22 cellular contexts compared by ENCODE assay signal in the genomic region with DNA sequence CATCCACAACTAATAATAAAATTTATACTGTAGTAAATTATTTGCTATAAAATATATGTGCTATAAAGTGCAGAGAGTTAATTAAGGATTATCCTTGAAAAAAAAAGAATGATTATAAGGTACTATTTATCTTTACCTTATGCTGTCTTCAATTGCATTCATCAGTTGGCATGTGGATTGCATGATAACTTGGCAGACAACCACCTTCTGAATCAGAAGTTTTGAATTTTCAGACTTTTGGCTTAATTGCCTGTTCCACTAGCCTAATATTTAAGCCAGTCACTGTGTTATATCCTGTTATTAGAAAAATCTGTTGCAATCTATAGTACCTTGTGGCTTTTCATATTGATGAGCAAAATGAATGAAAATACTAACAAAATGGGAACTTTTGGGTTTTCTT.
DNase-seq lines count a peak whose midpoint lies in the region; ATAC-seq and TF ChIP-seq lines count a peak whose summit lies in the region.
"Had no signal": no experiment of that assay in that cellular context is flagged by ENCODE, and none has a peak within 500 bp of the region (broad histone marks: within the 10 kb centered on the region; RNA-seq: fewer than 3 reads in every experiment).

No MANE protein-coding gene starts in this region.

- no peaks in the 10 kb centered on the region for H4K20me1 ChIP-seq in PC-3 (ENCODE audit: low read length)

- POLR2A ChIA-PET in PC-3 (lab: Charles Lee; ENCODE audit: unreplicated experiment) = no interaction called here

- intact Hi-C loops in PC-3 (cut with micrococcal nuclease) (no loop called here), lower leg skin (cut with DNase I; ENCODE audit: low total_unique reads) (no loop called here)

- H3F3A ChIP-seq in PC-3 (ENCODE audit: low read length, unreplicated experiment) = no peaks in the 10 kb centered on the region

- TF ChIP-seq POLR2A in lower leg skin (IDR thresholded peaks at IDR 0.05) = no peak

- no peak overlapping the region for H3K9ac ChIP-seq in PC-3 (ENCODE audit: low read length)

- H3K4me3 ChIP-seq in PC-3 (ENCODE audit: low read length) (no peak overlapping the region), choroid plexus epithelial cell (ENCODE audit: low read depth, low read length) (no peak overlapping the region), lower leg skin (ENCODE audit: low read depth, poor library complexity, severe bottlenecking) (no peak overlapping the region)
- H3K4me3 ChIP-seq: Peyer's patch, prostate gland, skin epidermis, uterus had no signal

- DNase-seq in ELR (ENCODE audit: low read depth) (peak; percentile 50), PC-3 (peak; percentile 38), choroid plexus epithelial cell (ENCODE audit: low read depth) (peak; percentile 50), renal cortical epithelial cell (ENCODE audit: low read depth) (peak; percentile 9), lower leg skin (ENCODE audit: low spot score in 2 of 2) (no peak)
- no peak for DNase-seq in activated CD4-positive, alpha-beta T cell treated with anti-CD3 and anti-CD28 coated beads, Interleukin-2, amount 50 U/mL, for 48 hours
- DNase-seq: activated CD4-positive, alpha-beta T cell treated with anti-CD3 and anti-CD28 coated beads for 4 hours; activated CD8-positive, alpha-beta memory T cell treated with anti-CD3 and anti-CD28 coated beads, Interleukin-2, amount 10 ng/mL, durations not matched to agents 7 days and 5 days; CD8-positive, alpha-beta memory T cell; dermis blood vessel endothelial cell; DMS79; NCI-H1417; NCI-H510A treated with DMSO at 0.1 percent for 48 hours; Peyer's patch; stimulated activated CD4-positive, alpha-beta T cell treated with anti-CD3 and anti-CD28 coated beads, Interleukin-2, amount 100 ng/mL, for 24 hours; uterus had no signal

- CTCF ChIA-PET in PC-3 (lab: Charles Lee) = no interaction called here

- BruUV-seq in PC-3 (replicated peaks; lab: Mats Ljungman, UMichigan) = no TSS peak

- no peak overlapping the region for H3K27ac ChIP-seq in PC-3 (ENCODE audit: low read length)
- H3K27ac ChIP-seq: Peyer's patch, prostate gland, skin epidermis, uterus had no signal

- ATAC-seq in PC-3 (peak; percentile 27), HG02885 (IDR thresholded peaks at IDR 0.05; ENCODE audit: poor library complexity, unreplicated experiment) (no peak)
- ATAC-seq: activated CD8-positive, alpha-beta memory T cell treated with anti-CD3 and anti-CD28 coated beads, Interleukin-2, amount 10 ng/mL, durations not matched to agents 7 days and 5 days; activated naive CD4-positive, alpha-beta T cell treated with anti-CD3 and anti-CD28 coated beads, Interleukin-2, amount 50 U/mL, for 72 hours; HepG2; stimulated activated memory B cell treated with anti-CD40 and anti-IgM and Interleukin-4, amounts not matched to agents 10 μg/mL and 1 μg/mL and 100 μg/mL, for 72 hours had no signal

- no peak overlapping the region for H2AFZ ChIP-seq in PC-3 (ENCODE audit: low read length)

- H3K9me2 ChIP-seq in PC-3 (replicated peaks; ENCODE audit: low read length) = no peaks in the 10 kb centered on the region

- H3K4me1 ChIP-seq in PC-3 (ENCODE audit: insufficient read depth, low read length) = no peaks in the 10 kb centered on the region
- H3K4me1 ChIP-seq: Peyer's patch, prostate gland, uterus had no signal

- no peak for TF ChIP-seq CTCF in PC-3 (conservative IDR thresholded peaks at IDR 0.05; ENCODE audit: low read depth, low read length)
- no peak for TF ChIP-seq CTCF in choroid plexus epithelial cell (conservative IDR thresholded peaks at IDR 0.05; ENCODE audit: low read depth, low read length)
- TF ChIP-seq CTCF in lower leg skin (IDR thresholded peaks at IDR 0.05) = no peak

- H3K9me3 ChIP-seq in PC-3 (ENCODE audit: low read length) = no peaks in the 10 kb centered on the region
- H3K9me3 ChIP-seq: Peyer's patch, prostate gland, uterus had no signal

- no peaks in the 10 kb centered on the region for H3K79me2 ChIP-seq in PC-3 (ENCODE audit: low read length)

- no peak overlapping the region for H3K4me2 ChIP-seq in PC-3 (ENCODE audit: low read length)

- no peaks in the 10 kb centered on the region for H3K36me3 ChIP-seq in PC-3 (ENCODE audit: low read depth, low read length)
- H3K36me3 ChIP-seq: Peyer's patch, prostate gland, uterus had no signal

- no peaks in the 10 kb centered on the region for H3K27me3 ChIP-seq in PC-3 (ENCODE audit: low read length)
- H3K27me3 ChIP-seq: Peyer's patch, uterus had no signal

Comparison
In these comparisons a context has a peak if more than half of its experiments do, and no peak if none do; other contexts are left out.
1. DNase-seq: peak in ELR (single experiment), PC-3 (single experiment), choroid plexus epithelial cell (single experiment) and renal cortical epithelial cell (single experiment); none in activated CD4-positive, alpha-beta T cell treated with anti-CD3 and anti-CD28 coated beads, Interleukin-2, amount 50 U/mL, for 48 hours (0 of 2) and lower leg skin (0 of 2).